13 cellular contexts compared by ENCODE assay signal in the genomic region with DNA sequence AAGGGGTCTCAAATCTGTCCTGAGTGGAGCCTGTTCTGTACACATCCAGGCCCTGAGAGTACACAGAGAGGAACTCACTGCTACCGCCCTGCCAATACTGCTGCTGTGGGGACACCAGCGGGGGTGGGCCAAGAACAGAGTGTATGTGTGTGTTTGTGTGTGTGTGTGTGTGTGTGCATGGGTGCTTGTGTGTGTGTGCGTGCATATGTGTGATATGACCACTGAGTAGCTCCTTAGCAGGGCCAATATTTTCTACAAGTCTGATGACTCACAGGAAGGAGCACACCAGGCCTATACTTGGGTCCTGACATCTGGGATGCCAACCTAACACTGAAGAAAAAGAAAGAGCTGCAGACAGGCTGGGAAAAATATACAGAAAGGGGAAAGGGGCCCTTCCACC. TPM values are rescaled to one million over a fixed set of nuclear protein-coding genes. Genes with fewer than 3 reads are reported as not detected.
A peak's percentile ranks its signal among the peaks of the same experiment; 100 is the strongest.
DNase-seq lines count a peak whose midpoint lies in the region; ATAC-seq and TF ChIP-seq lines count a peak whose summit lies in the region.
"Had no signal": no experiment of that assay in that cellular context is flagged by ENCODE, and none has a peak within 500 bp of the region (broad histone marks: within the 10 kb centered on the region; RNA-seq: fewer than 3 reads in every experiment).

No MANE protein-coding gene starts in this region.

- H3K4me2 ChIP-seq in Karpas-422 (ENCODE audit: low read depth, low read length, poor library complexity, severe bottlenecking): no peak overlapping the region

- H3K4me3 ChIP-seq in ACC112 (ENCODE audit: low read depth, low read length): peak overlapping the region; percentile 69
- H3K4me3 ChIP-seq in Karpas-422 (ENCODE audit: low read length): no peak overlapping the region
- peak overlapping the region in 1 of 3 donors; percentile 58 for H3K4me3 ChIP-seq in breast epithelium
- H3K4me3 ChIP-seq in muscle layer of duodenum (ENCODE audit: low read depth in 1 of 2, low read length in 2 of 2): peak overlapping the region in 1 of 2 donors; percentile 47

- H3K27ac ChIP-seq in ACC112 (ENCODE audit: low read depth, low read length) (peak overlapping the region; percentile 93), Karpas-422 (ENCODE audit: low read length) (no peak overlapping the region), breast epithelium (peak overlapping the region; percentile 87 to 92), muscle layer of duodenum (ENCODE audit: low read length) (peak overlapping the region; percentile 74)

- peak overlapping the region; percentile 73 for H2AFZ ChIP-seq in ACC112 (ENCODE audit: low read length, unreplicated experiment)
- no peak overlapping the region for H2AFZ ChIP-seq in Karpas-422 (ENCODE audit: low read length)

- H3K79me2 ChIP-seq in ACC112 (ENCODE audit: control insufficient read depth, insufficient read depth, low read length, unreplicated experiment): no peaks in the 10 kb centered on the region
- no peaks in the 10 kb centered on the region for H3K79me2 ChIP-seq in Karpas-422 (ENCODE audit: low read length)

- TF ChIP-seq POLR2A in breast epithelium (IDR thresholded peaks at IDR 0.05): no peak

- no peaks in the 10 kb centered on the region for H3K36me3 ChIP-seq in ACC112 (ENCODE audit: insufficient read depth, low read length)
- no peaks in the 10 kb centered on the region for H3K36me3 ChIP-seq in Karpas-422 (ENCODE audit: insufficient read depth, low read length)
- no peaks in the 10 kb centered on the region for H3K36me3 ChIP-seq in breast epithelium
- H3K36me3 ChIP-seq in muscle layer of duodenum (ENCODE audit: control insufficient read depth in 1 of 2, insufficient read depth in 2 of 2, low read length in 2 of 2): no peaks in the 10 kb centered on the region

- peak; percentile 37 for DNase-seq in Karpas-422
- no peak for DNase-seq in breast epithelium (ENCODE audit: low spot score in 2 of 2)
- no peak for DNase-seq in NCI-H2171 (lab: John Stamatoyannopoulos, UW)
- DNase-seq in stimulated activated CD4-positive, alpha-beta T cell treated with anti-CD3 and anti-CD28 coated beads, Interleukin-15, amount 100 ng/mL, for 24 hours: no peak
- DNase-seq in AG08396 (ENCODE audit: low spot score): no peak
- DNase-seq: foreskin melanocyte, natural killer cell, NCI-H146 had no signal

- H3K9me2 ChIP-seq in Karpas-422 (replicated peaks; ENCODE audit: insufficient read depth, low read length): no peaks in the 10 kb centered on the region

- no peaks in the 10 kb centered on the region for H4K20me1 ChIP-seq in Karpas-422 (ENCODE audit: insufficient read depth, low read depth, low read length)

- H3K9me3 ChIP-seq in Karpas-422 (ENCODE audit: low read length): no peaks in the 10 kb centered on the region
- no peaks in the 10 kb centered on the region for H3K9me3 ChIP-seq in breast epithelium
- H3K9me3 ChIP-seq in muscle layer of duodenum (ENCODE audit: control insufficient read depth in 1 of 2, low read length in 2 of 2): no peaks in the 10 kb centered on the region

- H3K9ac ChIP-seq in Karpas-422 (ENCODE audit: low read length): no peak overlapping the region

- TF ChIP-seq CTCF in breast epithelium (IDR thresholded peaks at IDR 0.05): no peak

- H3K4me1 ChIP-seq in ACC112 (ENCODE audit: control insufficient read depth, insufficient read depth, low read length, unreplicated experiment) (peaks cover 34% of the 10 kb centered on the region), Karpas-422 (ENCODE audit: low read length) (peaks cover 5% of the 10 kb centered on the region), breast epithelium (peaks cover 0 to 6% of the 10 kb centered on the region in 2 donors), muscle layer of duodenum (ENCODE audit: control insufficient read depth in 1 of 2, insufficient read depth in 2 of 2, low read length in 2 of 2) (peaks cover 20 to 29% of the 10 kb centered on the region in 2 donors)

- intact Hi-C loops in breast epithelium (cut with DNase I; ENCODE audit: low total_unique reads): no loop called here

- ATAC-seq in GM18498 (IDR thresholded peaks at IDR 0.05; ENCODE audit: unreplicated experiment): no peak

- H3K27me3 ChIP-seq in ACC112 (ENCODE audit: insufficient read depth, low read length) (no peaks in the 10 kb centered on the region), Karpas-422 (ENCODE audit: low read length) (no peaks in the 10 kb centered on the region), breast epithelium (no peaks in the 10 kb centered on the region), muscle layer of duodenum (ENCODE audit: low read depth, low read length) (no peaks in the 10 kb centered on the region)

RNA-seq across cellular contexts. Expression of gene RAET1E, which starts 1.4 kb away (rescaled TPM):
- not detected in 2 replicates for total RNA-seq in Karpas-422 (2014; rRNA removed; shearing (Covaris generic); ENCODE audit: low replicate concordance)
- total RNA-seq in breast epithelium: 1 to 10 TPM in 1 of 3 donors, not detected in 2; 2.0 TPM
- total RNA-seq: CD8-positive, alpha-beta memory T cell; natural killer cell; T-helper 1 cell treated with Interleukin-12 subunit alpha and Interleukin-12 subunit beta and Interleukin-4 antibody, amounts not matched to agents 30 ng/mL and 1 ng/mL, for 36 hours had no signal

RNA-seq across cellular contexts. Expression of gene RAET1G, which starts 26.4 kb away (rescaled TPM):
- total RNA-seq in Karpas-422 (2014; rRNA removed; shearing (Covaris generic); ENCODE audit: low replicate concordance): not detected in 2 replicates
- 1 to 10 TPM in 1 of 3 donors, not detected in 2; 2.2 TPM for total RNA-seq in breast epithelium
- total RNA-seq: CD8-positive, alpha-beta memory T cell; T-helper 1 cell treated with Interleukin-12 subunit alpha and Interleukin-12 subunit beta and Interleukin-4 antibody, amounts not matched to agents 30 ng/mL and 1 ng/mL, for 36 hours had no signal

RNA-seq across cellular contexts. Expression of gene LRP11, which starts 32.3 kb away (rescaled TPM):
- 3.5 and 5.4 TPM in 2 replicates for total RNA-seq in Karpas-422 (2014; rRNA removed; shearing (Covaris generic); ENCODE audit: low replicate concordance)
- 10 to 100 TPM; 30.6 to 44.9 (median 35.8) TPM for total RNA-seq in breast epithelium

RNA-seq across cellular contexts. Expression of gene ULBP2, which starts 45.3 kb away (rescaled TPM):
- 0.56 and 0.76 TPM in 2 replicates for total RNA-seq in Karpas-422 (2014; rRNA removed; shearing (Covaris generic); ENCODE audit: low replicate concordance)
- 1 to 10 TPM in 1 of 3 donors, under 1 TPM in 1, not detected in 1; 0.88 to 1.3 TPM for total RNA-seq in breast epithelium
